In genomic region chr14:61553730-61554641, GRCh38 we compare ENCODE assay signal across 9 cellular contexts.
DNase-seq lines count a peak whose midpoint lies in the region; ATAC-seq and TF ChIP-seq lines count a peak whose summit lies in the region.
"Had no signal": no experiment of that assay in that cellular context is flagged by ENCODE, and none has a peak within 500 bp of the region (broad histone marks: within the 10 kb centered on the region; RNA-seq: fewer than 3 reads in every experiment).

No MANE protein-coding gene starts in this region.

- H3K4me3 Mint-ChIP-seq in activated B cell treated with CpG ODN at 0.5 μM for 24 hours, result peak overlapping the region; percentile 75

- ATAC-seq in activated B cell treated with CpG ODN at 0.5 μM for 24 hours (ENCODE audit: low read depth), result no peak
- peak; percentile 38 for ATAC-seq in thoracic aorta (ENCODE audit: insufficient number of reproducible peaks, low FRiP score, low read depth)
- no peak for ATAC-seq in GM21447 (IDR thresholded peaks at IDR 0.05; ENCODE audit: unreplicated experiment)
- ATAC-seq in GM18517 (IDR thresholded peaks at IDR 0.05; ENCODE audit: unreplicated experiment), result no peak

- intact Hi-C loops in activated B cell treated with CpG ODN at 0.5 μM for 24 hours (cut with micrococcal nuclease), result loop anchor here (1.0 to 2.0 kb wide), 6 partner anchors 14 to 141 kb away; partner anchors contain the start of gene HIF1A

- no peak overlapping the region for H3K4me3 ChIP-seq in thoracic aorta

- H3K4me1 Mint-ChIP-seq in activated B cell treated with CpG ODN at 0.5 μM for 24 hours, result peaks cover 67% of the 10 kb centered on the region

- no peaks in the 10 kb centered on the region for H3K9me3 ChIP-seq in thoracic aorta

- no peaks in the 10 kb centered on the region for H3K36me3 Mint-ChIP-seq in activated B cell treated with CpG ODN at 0.5 μM for 24 hours (ENCODE audit: low read depth)

- H3K27me3 ChIP-seq in thoracic aorta (replicated peaks; ENCODE audit: insufficient read depth), result no peaks in the 10 kb centered on the region

- H3K27ac Mint-ChIP-seq in activated B cell treated with CpG ODN at 0.5 μM for 24 hours, result peak overlapping the region; percentile 97

- POLR2A ChIA-PET in activated B cell treated with CpG ODN at 0.5 μM for 24 hours (lab: Charles Lee), result interaction anchor here (0.6 to 5.4 kb wide), 11 partner anchors 15 to 208 kb away, joined by 4 to 102 read pairs (median 21); partner anchors contain the start of genes HIF1A and SNAPC1

- H3K36me3 ChIP-seq in thoracic aorta, result no peaks in the 10 kb centered on the region

- DNase-seq in activated CD8-positive, alpha-beta memory T cell treated with anti-CD3 and anti-CD28 coated beads for 24 hours, result peak; percentile 54
- no peak for DNase-seq in activated CD8-positive, alpha-beta memory T cell treated with anti-CD3 and anti-CD28 coated beads, Interleukin-2, amount 50 U/mL, for 48 hours
- no peak for DNase-seq in activated B cell treated with CpG ODN at 0.5 μM for 24 hours
- peak; percentile 71 for DNase-seq in hepatic stellate cell (ENCODE audit: low spot score)
- no peak for DNase-seq in thoracic aorta (ENCODE audit: low spot score)
- no peak for DNase-seq in nucleus accumbens (lab: John Stamatoyannopoulos, UW)
- DNase-seq: activated CD4-positive, alpha-beta T cell treated with anti-CD3 and anti-CD28 coated beads for 1 hour had no signal

- TF ChIP-seq CTCF in activated B cell treated with CpG ODN at 0.5 μM for 24 hours (IDR thresholded peaks at IDR 0.05), result no peak
- no peak for TF ChIP-seq CTCF in thoracic aorta (IDR thresholded peaks at IDR 0.05)

- H3K9me3 Mint-ChIP-seq in activated B cell treated with CpG ODN at 0.5 μM for 24 hours, result no peaks in the 10 kb centered on the region

- peaks cover 11 to 29% of the 10 kb centered on the region in 2 donors for H3K4me1 ChIP-seq in thoracic aorta (ENCODE audit: control insufficient read depth in 1 of 2, low read depth in 2 of 2)

- peak overlapping the region in 1 of 2 donors; percentile 72 for H3K27ac ChIP-seq in thoracic aorta

- no peaks in the 10 kb centered on the region for H3K27me3 Mint-ChIP-seq in activated B cell treated with CpG ODN at 0.5 μM for 24 hours

- CTCF ChIA-PET in activated B cell treated with CpG ODN at 0.5 μM for 24 hours (lab: Charles Lee), result interaction anchor here (0.6 to 4.3 kb wide), 3 partner anchors 13 to 78 kb away, joined by 3 to 20 read pairs (median 5); no protein-coding TSS in a partner anchor

Comparison
In these comparisons a context has a peak if more than half of its experiments do, and no peak if none do; other contexts are left out.
1. DNase-seq: peak in activated CD8-positive, alpha-beta memory T cell treated with anti-CD3 and anti-CD28 coated beads for 24 hours (single experiment) and hepatic stellate cell (single experiment); none in activated CD8-positive, alpha-beta memory T cell treated with anti-CD3 and anti-CD28 coated beads, Interleukin-2, amount 50 U/mL, for 48 hours (single experiment), activated B cell treated with CpG ODN at 0.5 μM for 24 hours (single experiment), thoracic aorta (single experiment) and nucleus accumbens (0 of 56).